In genomic region chr19:43668406-43669158, GRCh38 we compare ENCODE assay signal across 1 cellular context.
A peak's percentile ranks its signal among the peaks of the same experiment; 100 is the strongest.
TF ChIP-seq lines count a peak whose summit lies in the region.

No MANE protein-coding gene starts in this region.

TF ChIP-seq in A549, 52 proteins besides CTCF, POLR2A, EP300 and RAD21 (continued from another document):
- TF ChIP-seq, protein P1, sequence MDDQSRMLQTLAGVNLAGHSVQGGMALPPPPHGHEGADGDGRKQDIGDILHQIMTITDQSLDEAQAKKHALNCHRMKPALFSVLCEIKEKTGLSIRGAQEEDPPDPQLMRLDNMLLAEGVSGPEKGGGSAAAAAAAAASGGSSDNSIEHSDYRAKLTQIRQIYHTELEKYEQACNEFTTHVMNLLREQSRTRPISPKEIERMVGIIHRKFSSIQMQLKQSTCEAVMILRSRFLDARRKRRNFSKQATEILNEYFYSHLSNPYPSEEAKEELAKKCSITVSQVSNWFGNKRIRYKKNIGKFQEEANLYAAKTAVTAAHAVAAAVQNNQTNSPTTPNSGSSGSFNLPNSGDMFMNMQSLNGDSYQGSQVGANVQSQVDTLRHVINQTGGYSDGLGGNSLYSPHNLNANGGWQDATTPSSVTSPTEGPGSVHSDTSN (IDR thresholded peaks at IDR 0.05): no peak
- TF ChIP-seq TP53 (CRISPR knock-in tag; IDR thresholded peaks at IDR 0.05) (no peak), BHLHE40 (IDR thresholded peaks at IDR 0.05; ENCODE audit: low read depth, low read length) (no peak), NR3C1 (IDR thresholded peaks at IDR 0.05) (no peak), RNF2 (IDR thresholded peaks at IDR 0.05; ENCODE audit: borderline replicate concordance, low read depth) (no peak), POLR2AphosphoS2 (conservative IDR thresholded peaks at IDR 0.05; ENCODE audit: low read length) (no peak), HOXB13 (CRISPR knock-in tag; IDR thresholded peaks at IDR 0.05; ENCODE audit: low read depth) (no peak), CBX2 (IDR thresholded peaks at IDR 0.05; ENCODE audit: borderline replicate concordance, low read depth) (no peak), FOXS1 (CRISPR knock-in tag; IDR thresholded peaks at IDR 0.05) (no peak), FOSB (CRISPR knock-in tag; IDR thresholded peaks at IDR 0.05) (no peak), ESRRA (IDR thresholded peaks at IDR 0.05; ENCODE audit: borderline replicate concordance, low read length) (no peak), ELK1 (IDR thresholded peaks at IDR 0.05; ENCODE audit: low read depth, low read length) (no peak), HES2 (IDR thresholded peaks at IDR 0.05) (no peak), KDM5A (IDR thresholded peaks at IDR 0.05) (no peak), FOSL2 (IDR thresholded peaks at IDR 0.05) (no peak), FOSL2 (CRISPR knock-in tag; IDR thresholded peaks at IDR 0.05) (peak; percentile 68; the same call in 1 of the 2 replicates), CEBPB (IDR thresholded peaks at IDR 0.05) (no peak), KDM1A (IDR thresholded peaks at IDR 0.05; ENCODE audit: low read depth) (no peak), JUN (IDR thresholded peaks at IDR 0.05) (peak in 1 of 2 experiments; percentile 69; a peak in 2 of 5 replicates), REST (IDR thresholded peaks at IDR 0.05) (no peak), HOXA7 (CRISPR knock-in tag; IDR thresholded peaks at IDR 0.05) (no peak), HOXB5 (CRISPR knock-in tag; IDR thresholded peaks at IDR 0.05) (no peak)
- TF ChIP-seq, protein P2, sequence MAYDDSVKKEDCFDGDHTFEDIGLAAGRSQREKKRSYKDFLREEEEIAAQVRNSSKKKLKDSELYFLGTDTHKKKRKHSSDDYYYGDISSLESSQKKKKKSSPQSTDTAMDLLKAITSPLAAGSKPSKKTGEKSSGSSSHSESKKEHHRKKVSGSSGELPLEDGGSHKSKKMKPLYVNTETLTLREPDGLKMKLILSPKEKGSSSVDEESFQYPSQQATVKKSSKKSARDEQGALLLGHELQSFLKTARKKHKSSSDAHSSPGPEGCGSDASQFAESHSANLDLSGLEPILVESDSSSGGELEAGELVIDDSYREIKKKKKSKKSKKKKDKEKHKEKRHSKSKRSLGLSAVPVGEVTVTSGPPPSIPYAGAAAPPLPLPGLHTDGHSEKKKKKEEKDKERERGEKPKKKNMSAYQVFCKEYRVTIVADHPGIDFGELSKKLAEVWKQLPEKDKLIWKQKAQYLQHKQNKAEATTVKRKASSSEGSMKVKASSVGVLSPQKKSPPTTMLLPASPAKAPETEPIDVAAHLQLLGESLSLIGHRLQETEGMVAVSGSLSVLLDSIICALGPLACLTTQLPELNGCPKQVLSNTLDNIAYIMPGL (CRISPR knock-in tag; IDR thresholded peaks at IDR 0.05; ENCODE audit: borderline replicate concordance): no peak
- TF ChIP-seq, protein P3, sequence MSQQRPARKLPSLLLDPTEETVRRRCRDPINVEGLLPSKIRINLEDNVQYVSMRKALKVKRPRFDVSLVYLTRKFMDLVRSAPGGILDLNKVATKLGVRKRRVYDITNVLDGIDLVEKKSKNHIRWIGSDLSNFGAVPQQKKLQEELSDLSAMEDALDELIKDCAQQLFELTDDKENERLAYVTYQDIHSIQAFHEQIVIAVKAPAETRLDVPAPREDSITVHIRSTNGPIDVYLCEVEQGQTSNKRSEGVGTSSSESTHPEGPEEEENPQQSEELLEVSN (IDR thresholded peaks at IDR 0.05; ENCODE audit: borderline replicate concordance, low read depth): no peak; the same call in 1 of the 2 replicates
TF ChIP-seq in A549: peak in this region for 6.
